Comparison of ENCODE assay signal across 8 cellular contexts in the genomic region with DNA sequence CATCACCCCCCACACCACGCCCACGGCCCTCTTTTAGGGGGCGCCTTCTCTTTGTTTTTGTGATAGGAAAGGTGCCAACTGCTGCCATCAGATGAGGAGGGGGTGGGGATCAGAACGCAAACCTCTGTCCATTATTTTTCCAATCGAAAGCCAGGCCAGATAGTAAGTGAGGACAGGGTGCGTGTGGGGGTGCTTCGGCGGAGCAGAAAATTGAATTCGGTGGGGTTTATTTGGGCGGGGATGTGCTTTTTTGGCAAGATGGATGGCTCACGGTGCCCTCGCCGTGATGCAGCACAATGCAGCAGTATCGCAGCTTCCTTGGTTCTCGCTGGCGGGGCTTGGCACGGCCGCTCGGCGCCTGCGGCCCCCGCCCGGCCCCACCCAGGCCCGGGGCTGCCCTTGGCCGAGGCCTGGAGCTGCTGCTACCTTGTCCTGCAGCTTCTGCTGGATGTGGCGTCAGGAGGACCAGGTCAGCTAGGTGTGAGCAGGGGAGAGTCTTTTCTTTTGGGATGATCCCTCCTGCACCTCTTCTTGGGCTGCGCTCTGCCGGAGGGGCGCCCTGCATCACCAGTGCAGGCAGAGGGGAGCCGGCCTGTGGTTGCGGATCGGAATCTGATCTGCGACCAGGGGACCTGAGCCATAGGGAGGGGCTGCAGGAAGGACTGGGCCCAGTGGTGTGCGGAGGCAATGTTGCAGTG. TPM values are rescaled to one million over a fixed set of nuclear protein-coding genes. Genes with fewer than 3 reads are reported as not detected.
DNase-seq lines count a peak whose midpoint lies in the region; ATAC-seq and TF ChIP-seq lines count a peak whose summit lies in the region.

No MANE protein-coding gene starts in this region.

- H3K27ac Mint-ChIP-seq in naive thymus-derived CD4-positive, alpha-beta T cell: peak overlapping the region in 2 of 9 donors; percentile 10 to 62

- no peaks in the 10 kb centered on the region for H3K36me3 Mint-ChIP-seq in naive thymus-derived CD4-positive, alpha-beta T cell

- no peak for TF ChIP-seq CTCF in DND-41 (IDR thresholded peaks at IDR 0.05; ENCODE audit: borderline replicate concordance, extremely low read depth, low read length, poor library complexity, severe bottlenecking)

- no peaks in the 10 kb centered on the region for H3K9me2 ChIP-seq in Karpas-422 (replicated peaks; ENCODE audit: insufficient read depth, low read length)

- H3K79me2 ChIP-seq in DND-41 (ENCODE audit: insufficient read depth, low read length) (no peaks in the 10 kb centered on the region), Karpas-422 (ENCODE audit: low read length) (no peaks in the 10 kb centered on the region)

- H3K4me3 ChIP-seq in DND-41 (ENCODE audit: low read depth in 1 of 2, low read length in 2 of 2) (peak overlapping the region; percentile 24 to 72; a peak in 3 of 4 replicates), Karpas-422 (ENCODE audit: low read length) (peak overlapping the region; percentile 83)
- peak overlapping the region; percentile 50 for H3K4me3 ChIP-seq in naive thymus-derived CD4-positive, alpha-beta T cell (ENCODE audit: low read length)

- H3K4me1 ChIP-seq in DND-41 (ENCODE audit: insufficient read depth, low read length) (peaks cover 24% of the 10 kb centered on the region), Karpas-422 (ENCODE audit: low read length) (peaks cover 23% of the 10 kb centered on the region)
- peaks cover 0 to 6% of the 10 kb centered on the region in 2 donors for H3K4me1 ChIP-seq in naive thymus-derived CD4-positive, alpha-beta T cell (ENCODE audit: control insufficient read depth in 2 of 2, insufficient read depth in 2 of 2, low read length in 2 of 2)

- peak overlapping the region; percentile 84 to 95 (median 88) for H3K4me3 Mint-ChIP-seq in naive thymus-derived CD4-positive, alpha-beta T cell

- no peaks in the 10 kb centered on the region for H3K9me3 ChIP-seq in DND-41 (ENCODE audit: insufficient read depth, low read length, severe bottlenecking)
- H3K9me3 ChIP-seq in Karpas-422 (ENCODE audit: low read length): no peaks in the 10 kb centered on the region
- H3K9me3 ChIP-seq in naive thymus-derived CD4-positive, alpha-beta T cell (ENCODE audit: control insufficient read depth in 2 of 3, low read length in 3 of 3): no peaks in the 10 kb centered on the region

- peaks cover 57 to 74% (median 67%) of the 10 kb centered on the region in 5 donors for H3K27me3 Mint-ChIP-seq in naive thymus-derived CD4-positive, alpha-beta T cell

- DNase-seq in DND-41 (peak; percentile 27), Karpas-422 (peak; percentile 54), UCSD-AML1 (lab: John Stamatoyannopoulos, UW; ENCODE audit: unreplicated experiment) (peak; percentile 71)
- peak in 2 of 9 donors; percentile 8 to 20 for DNase-seq in naive thymus-derived CD4-positive, alpha-beta T cell

- H3K4me1 Mint-ChIP-seq in naive thymus-derived CD4-positive, alpha-beta T cell: peaks cover 0 to 26% (median 18%) of the 10 kb centered on the region in 7 donors

- H4K20me1 ChIP-seq in DND-41 (ENCODE audit: insufficient read depth, low read length) (no peaks in the 10 kb centered on the region), Karpas-422 (ENCODE audit: insufficient read depth, low read depth, low read length) (no peaks in the 10 kb centered on the region)

- H2AFZ ChIP-seq in DND-41 (ENCODE audit: low read depth, low read length) (peak overlapping the region; percentile 63), Karpas-422 (ENCODE audit: low read length) (peak overlapping the region; percentile 100)

- intact Hi-C loops in naive thymus-derived CD4-positive, alpha-beta T cell (cut with micrococcal nuclease): no loop called here

- H3K4me2 ChIP-seq in DND-41 (ENCODE audit: insufficient read depth, low read length) (peak overlapping the region; percentile 86), Karpas-422 (ENCODE audit: low read depth, low read length, poor library complexity, severe bottlenecking) (peak overlapping the region; percentile 100)

- H3K27me3 ChIP-seq in DND-41 (ENCODE audit: insufficient read depth, low read length, poor library complexity) (no peaks in the 10 kb centered on the region), Karpas-422 (ENCODE audit: low read length) (peaks cover 3% of the 10 kb centered on the region; the same call in 1 of the 2 replicates)
- H3K27me3 ChIP-seq in naive thymus-derived CD4-positive, alpha-beta T cell (ENCODE audit: control insufficient read depth in 2 of 2, insufficient read depth in 2 of 2, low read length in 2 of 2): peaks cover 8 to 19% of the 10 kb centered on the region in 2 donors

- H3K36me3 ChIP-seq in DND-41 (ENCODE audit: insufficient read depth, low read length): no peaks in the 10 kb centered on the region; the same call in 1 of the 2 replicates
- no peaks in the 10 kb centered on the region for H3K36me3 ChIP-seq in Karpas-422 (ENCODE audit: insufficient read depth, low read length)
- no peaks in the 10 kb centered on the region for H3K36me3 ChIP-seq in naive thymus-derived CD4-positive, alpha-beta T cell (ENCODE audit: control insufficient read depth in 2 of 3, insufficient read depth in 3 of 3, low read length in 3 of 3)

- CTCF ChIA-PET in naive thymus-derived CD4-positive, alpha-beta T cell (lab: Charles Lee): no interaction called here

- H3K9ac ChIP-seq in DND-41 (ENCODE audit: low read depth, low read length) (peak overlapping the region; percentile 53), Karpas-422 (ENCODE audit: low read length) (peak overlapping the region; percentile 66)

- H3K27ac ChIP-seq in DND-41 (ENCODE audit: low read length): no peak overlapping the region
- no peak overlapping the region for H3K27ac ChIP-seq in Karpas-422 (ENCODE audit: low read length)
- no peak overlapping the region for H3K27ac ChIP-seq in naive thymus-derived CD4-positive, alpha-beta T cell (ENCODE audit: low read depth, low read length)

- POLR2A ChIA-PET in naive thymus-derived CD4-positive, alpha-beta T cell (lab: Charles Lee): no interaction called here

- ATAC-seq in DND-41 (ENCODE audit: insufficient read depth, low read depth) (peak; percentile 47), esophagus mucosa (peak; percentile 18), HG03439 (IDR thresholded peaks at IDR 0.05; ENCODE audit: unreplicated experiment) (no peak), GM18873 (IDR thresholded peaks at IDR 0.05; ENCODE audit: low FRiP score, unreplicated experiment) (no peak), HG02588 (IDR thresholded peaks at IDR 0.05; ENCODE audit: unreplicated experiment) (no peak)
- ATAC-seq in naive thymus-derived CD4-positive, alpha-beta T cell: peak; percentile 46

- peaks cover 0 to 4% (median 0%) of the 10 kb centered on the region in 11 donors for H3K9me3 Mint-ChIP-seq in naive thymus-derived CD4-positive, alpha-beta T cell

RNA-seq across cellular contexts. Expression of a gene that starts 1.3 kb away (rescaled TPM):
- total RNA-seq in Karpas-422 (2014; rRNA removed; shearing (Covaris generic); ENCODE audit: low replicate concordance): 6.2 and 9.1 TPM in 2 replicates
- total RNA-seq in esophagus mucosa: 77.2 TPM
- total RNA-seq in naive thymus-derived CD4-positive, alpha-beta T cell: 100 to 1,000 TPM; 167 to 207 (median 204) TPM
- 100 to 1,000 TPM in 1 of 2 donors, 10 to 100 TPM in 1; 43.3 to 120 TPM for polyA plus RNA-seq in naive thymus-derived CD4-positive, alpha-beta T cell

Comparison
In these comparisons a context has a peak if more than half of its experiments do, and no peak if none do; other contexts are left out.
1. ATAC-seq: peak in DND-41 (single experiment), esophagus mucosa (single experiment) and naive thymus-derived CD4-positive, alpha-beta T cell (single experiment); none in HG03439 (single experiment), GM18873 (single experiment) and HG02588 (single experiment).
2. Peak in every context shown above with its lines, with median percentiles within 50 percentile points of each other: H3K4me3 ChIP-seq.